20 cellular contexts compared by ENCODE assay signal in the genomic region with DNA sequence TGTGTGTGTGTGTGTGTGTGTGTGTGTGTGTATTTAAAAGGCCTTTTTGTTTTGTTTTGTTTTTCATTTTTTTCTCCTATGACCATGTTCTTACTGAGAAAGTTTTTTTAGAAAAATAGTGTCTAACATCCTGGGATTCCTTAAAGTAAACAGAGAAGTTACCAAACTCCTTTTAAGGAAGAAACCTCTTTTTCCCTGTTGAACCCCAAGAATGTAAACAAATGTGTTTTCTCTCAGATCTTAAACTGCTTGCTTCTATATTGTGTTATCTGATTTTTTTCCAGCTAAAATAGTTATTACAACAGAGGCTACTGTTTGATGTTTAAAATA. TPM values are rescaled to one million over a fixed set of nuclear protein-coding genes. Genes with fewer than 3 reads are reported as not detected.
DNase-seq lines count a peak whose midpoint lies in the region; ATAC-seq and TF ChIP-seq lines count a peak whose summit lies in the region.
"Had no signal": no experiment of that assay in that cellular context is flagged by ENCODE, and none has a peak within 500 bp of the region (broad histone marks: within the 10 kb centered on the region; RNA-seq: fewer than 3 reads in every experiment).

No MANE protein-coding gene starts in this region.

- no peak for TF ChIP-seq CTCF in fibroblast of mammary gland (conservative IDR thresholded peaks at IDR 0.05; ENCODE audit: control insufficient read depth, insufficient read depth, low read depth, low read length)

- POLR2A ChIA-PET in HEK293T (lab: Yijun Ruan, JAX): no interaction called here

- CTCF ChIA-PET in HEK293T (lab: Yijun Ruan, JAX): no interaction called here

- no peak for ATAC-seq in HG03460 (IDR thresholded peaks at IDR 0.05; ENCODE audit: unreplicated experiment)
- ATAC-seq: HCT116, Right ventricle myocardium inferior had no signal

- H3K4me3 ChIP-seq in fibroblast of mammary gland (ENCODE audit: control insufficient read depth, low read depth, low read length): no peak overlapping the region
- H3K4me3 ChIP-seq: cardiac muscle cell, heart right ventricle, suprapubic skin had no signal

- peak; percentile 38 for DNase-seq in AG08395 (ENCODE audit: low spot score)
- peak; percentile 48 for DNase-seq in LHCN-M2 (ENCODE audit: low read depth)
- peak; percentile 59 for DNase-seq in fibroblast of mammary gland (ENCODE audit: low read depth)
- peak; percentile 46 for DNase-seq in non-pigmented ciliary epithelial cell (ENCODE audit: low read depth)
- DNase-seq in stimulated activated CD4-positive, alpha-beta T cell treated with anti-CD3 and anti-CD28 coated beads, Interleukin-2, amount 100 ng/mL, for 24 hours: no peak
- no peak for DNase-seq in COLO829 (ENCODE audit: low spot score)
- no peak for DNase-seq in HEK293T (ENCODE audit: extremely low spot score)
- DNase-seq: activated CD4-positive, CD25-positive, alpha-beta regulatory T cell treated with anti-CD3 and anti-CD28 coated beads, Interleukin-2, amount 50 U/mL, for 72 hours; activated CD8-positive, alpha-beta memory T cell treated with anti-CD3 and anti-CD28 coated beads, Interleukin-2, amount 50 U/mL, for 4 hours; activated naive CD4-positive, alpha-beta T cell treated with Interleukin-2 at 50 U/mL for 16 hours; heart right ventricle; left colon; NCI-H1092; stimulated activated CD4-positive, alpha-beta T cell treated with anti-CD3 and anti-CD28 coated beads, Interleukin-1b, Interleukin-23, amount 100 ng/mL, for 48 hours; T-helper 2 cell had no signal

TF ChIP-seq in HEK293T, 16 proteins besides CTCF, POLR2A, EP300 and RAD21:
- TF ChIP-seq, protein P1, sequence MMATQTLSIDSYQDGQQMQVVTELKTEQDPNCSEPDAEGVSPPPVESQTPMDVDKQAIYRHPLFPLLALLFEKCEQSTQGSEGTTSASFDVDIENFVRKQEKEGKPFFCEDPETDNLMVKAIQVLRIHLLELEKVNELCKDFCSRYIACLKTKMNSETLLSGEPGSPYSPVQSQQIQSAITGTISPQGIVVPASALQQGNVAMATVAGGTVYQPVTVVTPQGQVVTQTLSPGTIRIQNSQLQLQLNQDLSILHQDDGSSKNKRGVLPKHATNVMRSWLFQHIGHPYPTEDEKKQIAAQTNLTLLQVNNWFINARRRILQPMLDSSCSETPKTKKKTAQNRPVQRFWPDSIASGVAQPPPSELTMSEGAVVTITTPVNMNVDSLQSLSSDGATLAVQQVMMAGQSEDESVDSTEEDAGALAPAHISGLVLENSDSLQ (IDR thresholded peaks at IDR 0.05): no peak
- TF ChIP-seq FOXA1 (IDR thresholded peaks at IDR 0.05) (no peak), TARDBP (IDR thresholded peaks at IDR 0.05) (no peak), FOXM1 (IDR thresholded peaks at IDR 0.05; ENCODE audit: borderline replicate concordance) (no peak), ZNF384 (IDR thresholded peaks at IDR 0.05) (no peak), SUZ12 (IDR thresholded peaks at IDR 0.05) (no peak), ELF4 (IDR thresholded peaks at IDR 0.05) (no peak), L3MBTL2 (conservative IDR thresholded peaks at IDR 0.05) (no peak)

RNA-seq across cellular contexts. Expression of a gene that starts 49.5 kb away (rescaled TPM):
- total RNA-seq in LHCN-M2 (2014; rRNA removed): 41.0 and 42.3 TPM in 2 replicates
- polyA plus RNA-seq in LHCN-M2 (2012): 15.7 TPM

Comparison
In these comparisons a context has a peak if more than half of its experiments do, and no peak if none do; other contexts are left out.
1. DNase-seq: peak in AG08395 (single experiment), LHCN-M2 (single experiment), fibroblast of mammary gland (single experiment) and non-pigmented ciliary epithelial cell (single experiment); none in stimulated activated CD4-positive, alpha-beta T cell treated with anti-CD3 and anti-CD28 coated beads, Interleukin-2, amount 100 ng/mL, for 24 hours (0 of 2), COLO829 (single experiment) and HEK293T (single experiment).